31 cellular contexts compared by ENCODE assay signal in genomic region chr6:22435151-22435550, GRCh38.
"Had no signal": no experiment of that assay in that cellular context is flagged by ENCODE, and none has a peak within 500 bp of the region (broad histone marks: within the 10 kb centered on the region; RNA-seq: fewer than 3 reads in every experiment).

No MANE protein-coding gene starts in this region.

- H3K27ac ChIP-seq: left ventricle myocardium inferior, neural progenitor cell, ovary, prostate gland, skin epidermis, suprapubic skin, thoracic aorta, tibial artery, upper lobe of right lung had no signal

- H3K9me3 ChIP-seq: left ventricle myocardium inferior, ovary, prostate gland, suprapubic skin, thoracic aorta, tibial artery, upper lobe of right lung had no signal

- H3K4me3 ChIP-seq: left ventricle myocardium inferior, lung, neural progenitor cell, ovary, prostate gland, skin epidermis, suprapubic skin, thoracic aorta, tibial artery, upper lobe of right lung had no signal

- FAIRE-seq: islet of Langerhans, kidney, urothelium cell line had no signal

- DNase-seq: hypothalamus; immature natural killer cell; kidney; left colon; left ventricle myocardium inferior; mesendoderm; naive B cell; natural killer cell; nephron progenitor cell; ovary; posterior cingulate gyrus; retina; right cardiac atrium; stimulated activated CD4-positive, alpha-beta T cell treated with anti-CD3 and anti-CD28 coated beads, Interleukin-12 subunit alpha, Interleukin-12 subunit beta, amount 100 ng/mL, for 4 hours; stimulated activated CD4-positive, alpha-beta T cell treated with anti-CD3 and anti-CD28 coated beads, Interleukin-15, amount 100 ng/mL, for 24 hours; stimulated activated CD4-positive, alpha-beta T cell treated with anti-CD3 and anti-CD28 coated beads, Interleukin-2, amount 100 ng/mL, for 24 hours; stimulated activated CD4-positive, alpha-beta T cell treated with anti-CD3 and anti-CD28 coated beads, Interleukin-4, amount 100 ng/mL, for 1 hour; stimulated activated naive B cell treated with anti-CD40 and anti-IgM and Interleukin-4, amounts not matched to agents 10 μg/mL and 1 μg/mL and 100 μg/mL, for 72 hours; stimulated activated naive CD8-positive, alpha-beta T cell treated with anti-CD3 and anti-CD28 coated beads, Interleukin-15, Interleukin-2, amounts not matched to agents 100 U/mL and 50 U/mL, for 24 hours; tibial artery; trophoblast cell; upper lobe of right lung had no signal

- H3K36me3 ChIP-seq: left ventricle myocardium inferior, neural progenitor cell, ovary, prostate gland, suprapubic skin, thoracic aorta, tibial artery, upper lobe of right lung had no signal

- H3K27me3 ChIP-seq: neural progenitor cell, ovary, suprapubic skin, tibial artery, upper lobe of right lung had no signal

- ATAC-seq: left colon; natural killer cell; right cardiac atrium; sciatic nerve; stimulated activated naive B cell treated with anti-CD40 and anti-IgM and Interleukin-4, amounts not matched to agents 10 μg/mL and 1 μg/mL and 100 μg/mL, for 72 hours; stimulated activated naive CD8-positive, alpha-beta T cell treated with anti-CD3 and anti-CD28 coated beads, Interleukin-15, Interleukin-2, amounts not matched to agents 100 U/mL and 50 U/mL, for 24 hours; upper lobe of right lung had no signal
